Comparison of ENCODE assay signal across 8 cellular contexts in genomic region chr10:132142396-132143161, GRCh38. TPM values are rescaled to one million over a fixed set of nuclear protein-coding genes. Genes with fewer than 3 reads are reported as not detected.
DNase-seq lines count a peak whose midpoint lies in the region; ATAC-seq and TF ChIP-seq lines count a peak whose summit lies in the region.

No MANE protein-coding gene starts in this region.

- H3K27ac ChIP-seq in WERI-Rb-1 (no peak overlapping the region), right lobe of liver (no peak overlapping the region)

- no peak overlapping the region for H3K4me3 Mint-ChIP-seq in stimulated activated naive CD8-positive, alpha-beta T cell treated with anti-CD3 and anti-CD28 coated beads, Interleukin-15, amount 100 ng/mL, for 72 hours

- intact Hi-C loops in right lobe of liver (cut with DNase I) = loop anchor here (5.0 to 10.0 kb wide), 2 partner anchors 248 to 255 kb away; no protein-coding TSS in a partner anchor

- WGBS in right lobe of liver (ENCODE audit: insufficient coverage, low coverage, low lambda C conversion rate, missing lambda C conversion rate) = 0% methylated on average over 1 of the region's 33 CpGs

- no peaks in the 10 kb centered on the region for H3K27me3 ChIP-seq in WERI-Rb-1 (ENCODE audit: insufficient read depth, low read depth, severe bottlenecking)
- H3K27me3 ChIP-seq in right lobe of liver = no peaks in the 10 kb centered on the region

- H3K4me1 ChIP-seq in right lobe of liver = no peaks in the 10 kb centered on the region

- no peaks in the 10 kb centered on the region for H3K9me3 Mint-ChIP-seq in stimulated activated naive CD8-positive, alpha-beta T cell treated with anti-CD3 and anti-CD28 coated beads, Interleukin-15, amount 100 ng/mL, for 72 hours

- H3K4me1 Mint-ChIP-seq in stimulated activated naive CD8-positive, alpha-beta T cell treated with anti-CD3 and anti-CD28 coated beads, Interleukin-15, amount 100 ng/mL, for 72 hours = no peaks in the 10 kb centered on the region

- H3K9me3 ChIP-seq in WERI-Rb-1 (ENCODE audit: severe bottlenecking) = no peaks in the 10 kb centered on the region
- H3K9me3 ChIP-seq in right lobe of liver = no peaks in the 10 kb centered on the region

- no peak overlapping the region for H3K4me3 ChIP-seq in WERI-Rb-1 (ENCODE audit: low read depth, low read length)
- H3K4me3 ChIP-seq in right lobe of liver = no peak overlapping the region

- DNase-seq in NCI-H2081 (lab: John Stamatoyannopoulos, UW) (peak; percentile 2 to 3), NCI-H2081 treated with DMSO at 0.1 percent for 48 hours (lab: John Stamatoyannopoulos, UW) (no peak), WERI-Rb-1 (peak; percentile 69), right lobe of liver (peak in 2 of 3 donors; percentile 42 to 58), GDM1 (lab: John Stamatoyannopoulos, UW) (no peak)
- DNase-seq in central memory CD4-positive, alpha-beta T cell = peak; percentile 28
- peak; percentile 52 to 57 for DNase-seq in stimulated activated naive CD8-positive, alpha-beta T cell treated with anti-CD3 and anti-CD28 coated beads, Interleukin-15, amount 100 ng/mL, for 72 hours

- ATAC-seq in HG03095 (IDR thresholded peaks at IDR 0.05; ENCODE audit: unreplicated experiment) (peak; percentile 53), right lobe of liver (peak; percentile 66 to 86 (median 81))
- peak; percentile 66 for ATAC-seq in stimulated activated naive CD8-positive, alpha-beta T cell treated with anti-CD3 and anti-CD28 coated beads, Interleukin-15, amount 100 ng/mL, for 72 hours

- TF ChIP-seq POLR2A in right lobe of liver (IDR thresholded peaks at IDR 0.05) = no peak

- peaks cover 19% of the 10 kb centered on the region for H3K27me3 Mint-ChIP-seq in stimulated activated naive CD8-positive, alpha-beta T cell treated with anti-CD3 and anti-CD28 coated beads, Interleukin-15, amount 100 ng/mL, for 72 hours

- H3K36me3 ChIP-seq in WERI-Rb-1 (no peaks in the 10 kb centered on the region), right lobe of liver (no peaks in the 10 kb centered on the region)

- no peak overlapping the region for H3K27ac Mint-ChIP-seq in stimulated activated naive CD8-positive, alpha-beta T cell treated with anti-CD3 and anti-CD28 coated beads, Interleukin-15, amount 100 ng/mL, for 72 hours

- peak; percentile 92 for TF ChIP-seq CTCF in WERI-Rb-1 (IDR thresholded peaks at IDR 0.05; ENCODE audit: low read depth, low read length)
- TF ChIP-seq CTCF in right lobe of liver (IDR thresholded peaks at IDR 0.05) = peak; percentile 72 to 89 (median 82)

RNA-seq across cellular contexts. Expression of gene DPYSL4, which starts 44.2 kb away (rescaled TPM):
- under 1 TPM in 3 of 6 experiments, not detected in 3; 0.24 to 0.31 (median 0.25) TPM for total RNA-seq in right lobe of liver

Comparison
In these comparisons a context has a peak if more than half of its experiments do, and no peak if none do; other contexts are left out.
1. DNase-seq: peak in NCI-H2081 (2 of 2), WERI-Rb-1 (single experiment), central memory CD4-positive, alpha-beta T cell (single experiment), right lobe of liver (2 of 3) and stimulated activated naive CD8-positive, alpha-beta T cell treated with anti-CD3 and anti-CD28 coated beads, Interleukin-15, amount 100 ng/mL, for 72 hours (2 of 2); none in NCI-H2081 treated with DMSO at 0.1 percent for 48 hours (single experiment) and GDM1 (single experiment).
2. Peak in every context shown above with its lines, with median percentiles within 50 percentile points of each other: ATAC-seq.